13 cellular contexts compared by ENCODE assay signal in genomic region chr18:59742325-59743111, GRCh38. TPM values are rescaled to one million over a fixed set of nuclear protein-coding genes. Genes with fewer than 3 reads are reported as not detected.
DNase-seq lines count a peak whose midpoint lies in the region; ATAC-seq and TF ChIP-seq lines count a peak whose summit lies in the region.
"Had no signal": no experiment of that assay in that cellular context is flagged by ENCODE, and none has a peak within 500 bp of the region (broad histone marks: within the 10 kb centered on the region; RNA-seq: fewer than 3 reads in every experiment).

No MANE protein-coding gene starts in this region.

- no TSS peak for BruUV-seq in Caco-2 (replicated peaks; lab: Mats Ljungman, UMichigan)

- H3K9me3 ChIP-seq in Caco-2 (no peaks in the 10 kb centered on the region), esophagus muscularis mucosa (peaks cover 0 to 6% (median 0%) of the 10 kb centered on the region in 4 donors)

- H3K4me3 ChIP-seq in Caco-2 (ENCODE audit: low read depth, low read length) (no peak overlapping the region), esophagus muscularis mucosa (no peak overlapping the region)

- WGBS in esophagus muscularis mucosa, result 82% methylated on average over 8 of the region's 8 CpGs

- no peak for TF ChIP-seq EP300 in esophagus muscularis mucosa (IDR thresholded peaks at IDR 0.05)

- TF ChIP-seq CTCF in Caco-2 (IDR thresholded peaks at IDR 0.05; ENCODE audit: insufficient read depth in 1 of 2, low read depth in 1 of 2, low read length in 1 of 2, severe bottlenecking in 1 of 2, unreplicated experiment in 1 of 2) (no peak), esophagus muscularis mucosa (IDR thresholded peaks at IDR 0.05) (no peak)

- DNase-seq in Right ventricle myocardium inferior (ENCODE audit: missing footprints), result no peak
- no peak for DNase-seq in cardiac septum (ENCODE audit: low spot score)
- DNase-seq in left cardiac atrium, result peak; percentile 24
- no peak for DNase-seq in NCI-H2196 (lab: John Stamatoyannopoulos, UW; ENCODE audit: unreplicated experiment)
- no peak for DNase-seq in NCI-H2171 (lab: John Stamatoyannopoulos, UW)
- DNase-seq in Caco-2, result no peak
- no peak for DNase-seq in esophagus muscularis mucosa (ENCODE audit: extremely low spot score)
- DNase-seq: activated CD8-positive, alpha-beta memory T cell treated with anti-CD3 and anti-CD28 coated beads, Interleukin-2, amount 50 U/mL, for 4 hours; activated naive CD4-positive, alpha-beta T cell treated with anti-CD3 and anti-CD28 coated beads, Interleukin-2, amount 10 ng/mL, durations not matched to agents 7 days and 5 days; nucleus accumbens; SW 1271 had no signal

- no peak overlapping the region for H3K4me3 Mint-ChIP-seq in Caco-2 (ENCODE audit: unreplicated experiment)
- H3K4me3 Mint-ChIP-seq: activated naive CD4-positive, alpha-beta T cell treated with anti-CD3 and anti-CD28 coated beads, Interleukin-2, amount 10 ng/mL, durations not matched to agents 7 days and 5 days; WTC11 had no signal

- no peaks in the 10 kb centered on the region for H3K27me3 Mint-ChIP-seq in Caco-2 (ENCODE audit: insufficient read depth, unreplicated experiment)

- ATAC-seq in Right ventricle myocardium inferior (peak; percentile 95), SK-N-SH treated with all-trans-retinoic acid at 6 μM for 48 hours (peak; percentile 17), left cardiac atrium (peak; percentile 90 to 94)
- ATAC-seq: WTC11 had no signal

- no peaks in the 10 kb centered on the region for H3K4me1 Mint-ChIP-seq in Caco-2 (ENCODE audit: low read depth, unreplicated experiment)
- H3K4me1 Mint-ChIP-seq: activated naive CD4-positive, alpha-beta T cell treated with anti-CD3 and anti-CD28 coated beads, Interleukin-2, amount 10 ng/mL, durations not matched to agents 7 days and 5 days; WTC11 had no signal

- no peaks in the 10 kb centered on the region for H3K36me3 Mint-ChIP-seq in Caco-2 (ENCODE audit: insufficient read depth, unreplicated experiment)
- H3K36me3 Mint-ChIP-seq: activated naive CD4-positive, alpha-beta T cell treated with anti-CD3 and anti-CD28 coated beads, Interleukin-2, amount 10 ng/mL, durations not matched to agents 7 days and 5 days had no signal

- intact Hi-C loops in Right ventricle myocardium inferior (cut with DNase I) (loop anchor here (5.0 kb wide), 1 partner anchor 275 kb away; no protein-coding TSS in a partner anchor), cardiac septum (cut with DNase I) (no loop called here), left cardiac atrium (cut with DNase I) (no loop called here), Caco-2 (cut with micrococcal nuclease; ENCODE audit: unreplicated experiment) (no loop called here), esophagus muscularis mucosa (cut with DNase I) (no loop called here)

- no peaks in the 10 kb centered on the region for H3K4me1 ChIP-seq in Caco-2
- no peaks in the 10 kb centered on the region for H3K4me1 ChIP-seq in esophagus muscularis mucosa

- POLR2A ChIA-PET in Caco-2 (lab: Charles Lee), result no interaction called here

- CTCF ChIA-PET in Caco-2 (lab: Charles Lee), result no interaction called here

- no peak for TF ChIP-seq POLR2A in esophagus muscularis mucosa (IDR thresholded peaks at IDR 0.05; ENCODE audit: low read depth)

- no peak overlapping the region for H3K27ac ChIP-seq in esophagus muscularis mucosa (replicated peaks in 1 of 4)

- H3K36me3 ChIP-seq in Caco-2 (ENCODE audit: control insufficient read depth, insufficient read depth, low read length) (no peaks in the 10 kb centered on the region), esophagus muscularis mucosa (no peaks in the 10 kb centered on the region)

- H3K27ac Mint-ChIP-seq in Caco-2 (ENCODE audit: unreplicated experiment), result no peak overlapping the region
- H3K27ac Mint-ChIP-seq: activated naive CD4-positive, alpha-beta T cell treated with anti-CD3 and anti-CD28 coated beads, Interleukin-2, amount 10 ng/mL, durations not matched to agents 7 days and 5 days; WTC11 had no signal

- H3K9me3 Mint-ChIP-seq in Caco-2 (ENCODE audit: unreplicated experiment), result no peaks in the 10 kb centered on the region

- H3K27me3 ChIP-seq in Caco-2 (replicated peaks; ENCODE audit: control insufficient read depth, insufficient read depth, low read length), result no peaks in the 10 kb centered on the region
- H3K27me3 ChIP-seq in esophagus muscularis mucosa, result no peaks in the 10 kb centered on the region

TF ChIP-seq in SK-N-SH treated with all-trans-retinoic acid at 6 μM for 48 hours, 23 proteins besides CTCF, POLR2A, EP300 and RAD21 (continues in another document):
- no peak for TF ChIP-seq BACH2 (CRISPR knock-in tag; IDR thresholded peaks at IDR 0.05; ENCODE audit: borderline replicate concordance)
- TF ChIP-seq SNAI2 (CRISPR knock-in tag; IDR thresholded peaks at IDR 0.05), result no peak
- TF ChIP-seq ISL1 (CRISPR knock-in tag; IDR thresholded peaks at IDR 0.05), result no peak
- no peak for TF ChIP-seq ESRRG (CRISPR knock-in tag; IDR thresholded peaks at IDR 0.05)
- TF ChIP-seq TCF4 (CRISPR knock-in tag; IDR thresholded peaks at IDR 0.05; ENCODE audit: borderline replicate concordance), result no peak
- no peak for TF ChIP-seq OSR1 (CRISPR knock-in tag; IDR thresholded peaks at IDR 0.05)
- no peak for TF ChIP-seq ZFP30 (CRISPR knock-in tag; IDR thresholded peaks at IDR 0.05)
- no peak for TF ChIP-seq RARB (CRISPR knock-in tag; IDR thresholded peaks at IDR 0.05)
- TF ChIP-seq ZC3H10 (CRISPR knock-in tag; IDR thresholded peaks at IDR 0.05), result no peak
- TF ChIP-seq PATZ1 (CRISPR knock-in tag; IDR thresholded peaks at IDR 0.05; ENCODE audit: borderline replicate concordance), result no peak
- TF ChIP-seq ZNF565 (CRISPR knock-in tag; conservative IDR thresholded peaks at IDR 0.05; ENCODE audit: low read depth), result no peak
- no peak for TF ChIP-seq ZNF8 (CRISPR knock-in tag; IDR thresholded peaks at IDR 0.05)
- no peak for TF ChIP-seq CSRNP3 (CRISPR knock-in tag; IDR thresholded peaks at IDR 0.05)
- no peak for TF ChIP-seq PPARA (CRISPR knock-in tag; IDR thresholded peaks at IDR 0.05; ENCODE audit: borderline replicate concordance)
- no peak for TF ChIP-seq TSHZ2 (CRISPR knock-in tag; IDR thresholded peaks at IDR 0.05)
- TF ChIP-seq ZNF70 (CRISPR knock-in tag; IDR thresholded peaks at IDR 0.05), result no peak
- TF ChIP-seq ARNTL (CRISPR knock-in tag; IDR thresholded peaks at IDR 0.05; ENCODE audit: borderline replicate concordance, low read depth), result no peak

RNA-seq across cellular contexts. Expression of gene CCBE1, which starts 45.3 kb away (rescaled TPM):
- total RNA-seq in Right ventricle myocardium inferior (3.6 TPM), cardiac septum (0.05 TPM), left cardiac atrium (1 to 10 TPM; 1.2 to 2.9 TPM), Caco-2 (2022) (0.09 and 0.44 TPM in 2 replicates), esophagus muscularis mucosa (10 to 100 TPM in 1 of 4 donors, 1 to 10 TPM in 3; 1.6 to 11.1 (median 2.7) TPM)

Comparison
In these comparisons a context has a peak if more than half of its experiments do, and no peak if none do; other contexts are left out.
1. ATAC-seq: peak in every context shown above with its lines; median percentile 95 in Right ventricle myocardium inferior; 92 in left cardiac atrium; 17 in SK-N-SH treated with all-trans-retinoic acid at 6 μM for 48 hours.